ENCODE assay signal across 1 cellular context in genomic region chr11:19429108-19429760, GRCh38.
TF ChIP-seq lines count a peak whose summit lies in the region.

No MANE protein-coding gene starts in this region.

TF ChIP-seq in liver, 16 proteins besides CTCF, POLR2A, EP300 and RAD21 (continued from another document):
- TF ChIP-seq REST (IDR thresholded peaks at IDR 0.05) (peak; percentile 50), RXRA (IDR thresholded peaks at IDR 0.05) (peak; percentile 92 to 96), FOXA1 (IDR thresholded peaks at IDR 0.05) (peak; percentile 35), ZBTB33 (IDR thresholded peaks at IDR 0.05) (peak; percentile 83), JUND (IDR thresholded peaks at IDR 0.05) (peak; percentile 77 to 90), HNF4G (IDR thresholded peaks at IDR 0.05) (peak; percentile 94), FOXA2 (IDR thresholded peaks at IDR 0.05) (peak; percentile 62)
TF ChIP-seq in liver: peak in this region for 14.
